Comparison of ENCODE assay signal across 8 cellular contexts in genomic region chr1:160607051-160608032, GRCh38. TPM values are rescaled to one million over a fixed set of nuclear protein-coding genes. Genes with fewer than 3 reads are reported as not detected.
DNase-seq lines count a peak whose midpoint lies in the region; ATAC-seq, FAIRE-seq and TF ChIP-seq lines count a peak whose summit lies in the region.

No MANE protein-coding gene starts in this region.

- H3K9me2 ChIP-seq in SK-N-SH, result no peaks in the 10 kb centered on the region

- H3K79me2 ChIP-seq in SK-N-SH (ENCODE audit: insufficient read depth) (no peaks in the 10 kb centered on the region), K562 (ENCODE audit: control insufficient read depth, insufficient read depth, low read length) (no peaks in the 10 kb centered on the region)

- peaks cover 29% of the 10 kb centered on the region for H3K27me3 ChIP-seq in SK-N-SH (ENCODE audit: insufficient read depth)
- no peaks in the 10 kb centered on the region for H3K27me3 ChIP-seq in K562 (ENCODE audit: control insufficient read depth in 2 of 2, insufficient read depth in 2 of 2, low read length in 2 of 2)

- H3K36me3 ChIP-seq in SK-N-SH (replicated peaks in 1 of 2; ENCODE audit: control insufficient read depth in 1 of 2, insufficient read depth in 2 of 2, low read length in 1 of 2), result no peaks in the 10 kb centered on the region
- no peaks in the 10 kb centered on the region for H3K36me3 ChIP-seq in K562 (ENCODE audit: control insufficient read depth, insufficient read depth, low read length)

- H3K27ac ChIP-seq in SK-N-SH (ENCODE audit: low read depth in 2 of 2, low read length in 1 of 2) (no peak overlapping the region), K562 (ENCODE audit: extremely low read depth, low read depth, low read length) (no peak overlapping the region)

- ATAC-seq in HG02623 (IDR thresholded peaks at IDR 0.05; ENCODE audit: unreplicated experiment) (peak; percentile 67), K562 (peak; percentile 97)

- intact Hi-C loops in K562 (cut with micrococcal nuclease), result loop anchor here (1.0 to 10.0 kb wide), 5 partner anchors 57 to 413 kb away; partner anchors contain the start of gene CASQ1

- peak; percentile 81 for TF ChIP-seq RAD21 in SK-N-SH (IDR thresholded peaks at IDR 0.05; ENCODE audit: low read length)
- TF ChIP-seq RAD21 in K562 (CRISPR knock-in tag; conservative IDR thresholded peaks at IDR 0.05 in 1 of 2, IDR thresholded peaks at IDR 0.05 in 1 of 2), result peak; percentile 99 to 100

- H3K9me3 ChIP-seq in SK-N-SH, result no peaks in the 10 kb centered on the region
- peaks cover 23% of the 10 kb centered on the region for H3K9me3 ChIP-seq in K562 (replicated peaks; ENCODE audit: control insufficient read depth, insufficient read depth, low read depth, low read length)

- FAIRE-seq in K562 (lab: Jason Lieb, UNC), result peak; percentile 95

- POLR2A ChIA-PET in SK-N-SH (lab: Yijun Ruan, JAX) (no interaction called here), K562 (lab: Yijun Ruan, JAX) (interaction anchor here (0.6 to 0.7 kb wide), 2 partner anchors 369 to 772 kb away, joined by 3 read pairs; no protein-coding TSS in a partner anchor)

- TF ChIP-seq POLR2A in NB4 (IDR thresholded peaks at IDR 0.05; ENCODE audit: extremely low read depth, insufficient read length) (no peak), K562 (conservative IDR thresholded peaks at IDR 0.05) (no peak)

- DNase-seq in ACHN (peak; percentile 86), NB4 (ENCODE audit: low read depth) (peak; percentile 85), SK-N-SH (peak; percentile 33), K562 (ENCODE audit: extremely low read depth in 1 of 4, low spot score in 3 of 4) (peak; percentile 71 to 86 (median 74)), iPS DF 4.7 (ENCODE audit: extremely low read depth, low spot score) (peak; percentile 46)
- peak; percentile 73 for DNase-seq in stimulated activated CD4-positive, alpha-beta T cell treated with anti-CD3 and anti-CD28 coated beads, Interleukin-4, amount 100 ng/mL, for 24 hours

- H3K4me1 ChIP-seq in SK-N-SH (ENCODE audit: control insufficient read depth in 1 of 2, insufficient read depth in 2 of 2, low read depth in 1 of 2, low read length in 1 of 2), result no peaks in the 10 kb centered on the region
- peaks cover 0 to 22% of the 10 kb centered on the region in 2 experiments; a peak in 2 of 5 replicates for H3K4me1 ChIP-seq in K562 (replicated peaks in 1 of 2; ENCODE audit: control insufficient read depth in 2 of 2, insufficient read depth in 2 of 2, low read length in 2 of 2)

- no peak for TF ChIP-seq EP300 in SK-N-SH (IDR thresholded peaks at IDR 0.05; ENCODE audit: borderline replicate concordance in 1 of 2, low read depth in 1 of 2, low read length in 1 of 2)
- 0 out of 2 replicates have a peak, but pooled peaks have one; percentile 40 for TF ChIP-seq EP300 in K562 (IDR thresholded peaks at IDR 0.05; ENCODE audit: low read length)

- peak; percentile 74 for TF ChIP-seq CTCF in GM12872 (IDR thresholded peaks at IDR 0.05; ENCODE audit: insufficient read depth, low read depth, low read length)
- peak; percentile 60 for TF ChIP-seq CTCF in NB4 (IDR thresholded peaks at IDR 0.05; ENCODE audit: low read depth, low read length)
- TF ChIP-seq CTCF in SK-N-SH (IDR thresholded peaks at IDR 0.05), result peak; percentile 79
- peak; percentile 80 to 95 (median 84) for TF ChIP-seq CTCF in K562 (IDR thresholded peaks at IDR 0.05 in 2 of 3, conservative IDR thresholded peaks at IDR 0.05 in 1 of 3; ENCODE audit: insufficient read depth in 2 of 3, low read depth in 1 of 3, low read length in 3 of 3)

- CTCF ChIA-PET in SK-N-SH (lab: Yijun Ruan, JAX), result interaction anchor here (0.7 to 2.4 kb wide), 10 partner anchors 10 to 808 kb away, joined by 3 to 6 read pairs (median 3); no protein-coding TSS in a partner anchor
- CTCF ChIA-PET in K562 (lab: Yijun Ruan, JAX; ENCODE audit: low intra/inter-chr PET ratio), result interaction anchor here (0.5 to 2.6 kb wide), 6 partner anchors 122 to 286 kb away, joined by 3 to 54 read pairs (median 4); no protein-coding TSS in a partner anchor

- BruUV-seq in K562 (replicated peaks; lab: Mats Ljungman, UMichigan), result no TSS peak

- H3K9me1 ChIP-seq in K562 (ENCODE audit: control insufficient read depth, insufficient read depth, low read length), result no peaks in the 10 kb centered on the region

- no peaks in the 10 kb centered on the region for H3F3A ChIP-seq in SK-N-SH (replicated peaks; ENCODE audit: insufficient read depth)

- H3K4me3 ChIP-seq in NB4 (ENCODE audit: low read depth, low read length) (no peak overlapping the region), SK-N-SH (ENCODE audit: low read depth in 2 of 2, low read length in 1 of 2) (no peak overlapping the region; a peak in 1 of 4 replicates), K562 (no peak overlapping the region)

- 11% methylated on average over 4 of the region's 4 CpGs for WGBS in SK-N-SH (ENCODE audit: low lambda C conversion rate)
- WGBS in K562 (ENCODE audit: insufficient coverage, low coverage, missing lambda C conversion rate), result 48% methylated on average over 4 of the region's 4 CpGs

- H3K4me2 ChIP-seq in SK-N-SH, result no peak overlapping the region
- H3K4me2 ChIP-seq in K562 (ENCODE audit: insufficient read depth, low read length), result no peak overlapping the region

- H4K20me1 ChIP-seq in SK-N-SH (ENCODE audit: insufficient read depth) (no peaks in the 10 kb centered on the region), K562 (replicated peaks; ENCODE audit: control insufficient read depth, insufficient read depth, low read length) (no peaks in the 10 kb centered on the region)

- H2AFZ ChIP-seq in SK-N-SH (ENCODE audit: low read depth) (no peak overlapping the region), K562 (ENCODE audit: low read depth, low read length) (peak overlapping the region; percentile 33)

- in situ Hi-C loops in ACHN (cut with HindIII; ENCODE audit: low pct_ligation_motif_present, low pct_unique_long_range_greater_than_20kb, low sequenced_read_pairs) (no loop called here), K562 (cut with MboI) (loop anchor here (5.0 kb wide), 1 partner anchor 180 kb away; no protein-coding TSS in a partner anchor)

- H3K9ac ChIP-seq in SK-N-SH (no peak overlapping the region), K562 (ENCODE audit: insufficient read depth in 1 of 2, low read depth in 2 of 2, low read length in 2 of 2) (no peak overlapping the region)

TF ChIP-seq in SK-N-SH, 30 proteins besides CTCF, POLR2A, EP300 and RAD21 (continues in another document):
- no peak for TF ChIP-seq TCF12 (IDR thresholded peaks at IDR 0.05)
- TF ChIP-seq ELF1 (IDR thresholded peaks at IDR 0.05), result 0 out of 2 replicates have a peak, but pooled peaks have one; percentile 26
- no peak for TF ChIP-seq MEF2A (IDR thresholded peaks at IDR 0.05; ENCODE audit: borderline replicate concordance, low read depth)
- TF ChIP-seq EZH2phosphoT487 (IDR thresholded peaks at IDR 0.05; ENCODE audit: borderline replicate concordance, low read depth), result no peak

TF ChIP-seq in K562, 482 proteins besides CTCF, POLR2A, EP300 and RAD21 (continues in another document):
- TF ChIP-seq SIX5 (IDR thresholded peaks at IDR 0.05; ENCODE audit: borderline replicate concordance in 1 of 2, insufficient read depth in 1 of 2, low read depth in 1 of 2, low read length in 2 of 2) (no peak), RHOXF2B (CRISPR knock-in tag; conservative IDR thresholded peaks at IDR 0.05) (no peak), ESRRA (IDR thresholded peaks at IDR 0.05; ENCODE audit: borderline replicate concordance, low read depth) (0 out of 2 replicates have a peak, but pooled peaks have one; percentile 41)

RNA-seq across cellular contexts. Expression of gene CD84, which starts 28.0 kb away (rescaled TPM):
- polyA plus RNA-seq in SK-N-SH (2012; rRNA removed), result not detected in 2 replicates
- polyA plus RNA-seq in SK-N-SH (2012; cell fraction: cytosol; rRNA removed), result not detected in 2 replicates
- not detected in 2 replicates for polyA plus RNA-seq in SK-N-SH (2012; cell fraction: nucleus; rRNA removed)
- 3.9 and 4.7 TPM in 2 replicates for total RNA-seq in K562 (2011; cell fraction: chromatin; rRNA removed; ENCODE audit: low replicate concordance)
- total RNA-seq in K562 (2011; cell fraction: nucleolus; rRNA removed), result 1.5 and 2.4 TPM in 2 replicates
- 2.9 and 3.3 TPM in 2 replicates for total RNA-seq in K562 (2011; cell fraction: nucleoplasm; rRNA removed)
- total RNA-seq in K562 (2014; rRNA removed), result 0.82 and 1.4 TPM in 2 replicates
- 2.2 and 2.5 TPM in 2 replicates for total RNA-seq in K562 (2014; rRNA removed; fragmentation: Illumina TruSeq; extraction: Trizol)
- total RNA-seq in K562 (2015; rRNA removed; fragmentation: Illumina TruSeq; extraction: Trizol), result 6.8 TPM in 2 replicates
- 1.9 and 2.5 TPM in 2 replicates for total RNA-seq in K562 (2021)
- 2.0 and 7.3 TPM in 2 replicates for polyA plus RNA-seq in K562 (2011; rRNA removed)
- 0.37 and 4.0 TPM in 2 replicates for polyA plus RNA-seq in K562 (2011; cell fraction: cytosol; rRNA removed)
- 2.0 and 6.2 TPM in 2 replicates for polyA plus RNA-seq in K562 (2011; cell fraction: nucleus; rRNA removed)
- 3.1 and 5.8 TPM in 2 replicates for polyA plus RNA-seq in K562 (2012)
- polyA plus RNA-seq in K562 (2014; fragmentation: Illumina TruSeq; extraction: Trizol), result 3.1 and 3.5 TPM in 2 replicates
- polyA plus RNA-seq in K562 (2014; fragmentation: Nextera tagmentation; extraction: Ambion mirVana), result 1 to 10 TPM; 1.0 to 1.5 TPM
- polyA plus RNA-seq in K562 (2014; rRNA removed), result 1.6 and 1.8 TPM in 2 replicates
- polyA minus RNA-seq in K562 (2011; rRNA and poly(A)+ RNA removed), result 3.3 and 12.3 TPM in 2 replicates
- polyA minus RNA-seq in K562 (2011; cell fraction: cytosol; rRNA and poly(A)+ RNA removed), result 0.48 and 1.8 TPM in 2 replicates
- polyA minus RNA-seq in K562 (2011; cell fraction: nucleus; rRNA and poly(A)+ RNA removed), result 0.94 and 7.8 TPM in 2 replicates

RNA-seq across cellular contexts. Expression of gene SLAMF1, which starts 39.5 kb away (rescaled TPM):
- polyA plus RNA-seq in SK-N-SH (2012; rRNA removed) (not detected in 2 replicates), K562 (2011; rRNA removed) (not detected in 2 replicates), K562 (2014; fragmentation: Illumina TruSeq; extraction: Trizol) (0.08 TPM in 1 of 2 replicates, not detected in the other), K562 (2014; fragmentation: Nextera tagmentation; extraction: Ambion mirVana) (under 1 TPM; 0.04 to 0.13 TPM), K562 (2014; rRNA removed) (0.17 TPM in 1 of 2 replicates, not detected in the other)
- polyA plus RNA-seq in SK-N-SH (2012; cell fraction: cytosol; rRNA removed), result not detected in 2 replicates
- not detected in 2 replicates for polyA plus RNA-seq in SK-N-SH (2012; cell fraction: nucleus; rRNA removed)
- total RNA-seq in K562 (2011; cell fraction: chromatin; rRNA removed; ENCODE audit: low replicate concordance), result not detected in 2 replicates
- not detected in 2 replicates for total RNA-seq in K562 (2011; cell fraction: nucleolus; rRNA removed)
- not detected in 2 replicates for total RNA-seq in K562 (2011; cell fraction: nucleoplasm; rRNA removed)
- total RNA-seq in K562 (2014; rRNA removed) (not detected in 2 replicates), K562 (2014; rRNA removed; fragmentation: Illumina TruSeq; extraction: Trizol) (not detected in 2 replicates), K562 (2015; rRNA removed; fragmentation: Illumina TruSeq; extraction: Trizol) (0.04 and 0.15 TPM in 2 replicates), K562 (2021) (0.11 and 0.22 TPM in 2 replicates)
- polyA plus RNA-seq in K562 (2011; cell fraction: cytosol; rRNA removed), result not detected in 2 replicates
- not detected in 2 replicates for polyA plus RNA-seq in K562 (2011; cell fraction: nucleus; rRNA removed)
- polyA plus RNA-seq in K562 (2012), result 0.10 and 0.66 TPM in 2 replicates
- not detected in 2 replicates for polyA minus RNA-seq in K562 (2011; rRNA and poly(A)+ RNA removed)
- not detected in 2 replicates for polyA minus RNA-seq in K562 (2011; cell fraction: cytosol; rRNA and poly(A)+ RNA removed)
- polyA minus RNA-seq in K562 (2011; cell fraction: nucleus; rRNA and poly(A)+ RNA removed), result not detected in 2 replicates

Comparison
In these comparisons a context has a peak if more than half of its experiments do, and no peak if none do; other contexts are left out.
1. DNase-seq: peak in every context shown above with its lines; median percentile 86 in ACHN; 85 in NB4; 74 in K562; 73 in stimulated activated CD4-positive, alpha-beta T cell treated with anti-CD3 and anti-CD28 coated beads, Interleukin-4, amount 100 ng/mL, for 24 hours; 46 in iPS DF 4.7; 33 in SK-N-SH.